Comparison of ENCODE assay signal across 1 cellular context in the genomic region with DNA sequence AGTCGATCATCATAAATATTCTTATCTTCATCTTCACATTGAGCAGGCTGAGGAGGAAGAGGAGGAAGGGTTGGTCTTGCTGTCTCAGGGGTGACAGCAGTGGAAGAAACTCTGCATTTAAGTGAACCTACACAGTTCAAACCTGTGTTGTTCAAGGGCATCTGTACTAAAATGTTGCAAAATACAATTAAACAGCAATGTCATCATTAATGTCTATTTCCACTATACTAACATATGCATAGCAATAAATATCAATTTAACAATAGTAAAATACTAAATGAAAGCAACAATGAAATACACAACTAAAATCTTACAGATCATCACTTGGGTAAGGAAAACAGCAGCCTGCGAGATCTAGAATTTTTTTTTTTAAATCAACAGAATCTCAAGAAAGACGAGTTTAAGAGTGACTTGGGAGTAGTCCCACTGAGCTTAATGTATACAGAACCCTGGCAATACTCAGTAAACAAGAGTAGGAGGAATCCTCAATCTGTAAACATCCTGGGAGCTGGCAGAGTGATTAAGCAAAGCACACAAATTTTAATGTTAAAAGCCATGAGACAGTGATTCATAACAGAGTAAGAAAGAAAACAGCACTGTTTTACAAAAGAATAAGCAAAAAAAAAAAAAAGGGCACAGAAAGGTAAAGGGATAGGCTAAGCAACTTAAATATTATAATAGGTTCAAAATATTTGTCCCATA.
TF ChIP-seq lines count a peak whose summit lies in the region.

No MANE protein-coding gene starts in this region.

TF ChIP-seq in WTC11, 78 proteins besides CTCF, POLR2A, EP300 and RAD21 (continued from another document):
- TF ChIP-seq, protein P1, sequence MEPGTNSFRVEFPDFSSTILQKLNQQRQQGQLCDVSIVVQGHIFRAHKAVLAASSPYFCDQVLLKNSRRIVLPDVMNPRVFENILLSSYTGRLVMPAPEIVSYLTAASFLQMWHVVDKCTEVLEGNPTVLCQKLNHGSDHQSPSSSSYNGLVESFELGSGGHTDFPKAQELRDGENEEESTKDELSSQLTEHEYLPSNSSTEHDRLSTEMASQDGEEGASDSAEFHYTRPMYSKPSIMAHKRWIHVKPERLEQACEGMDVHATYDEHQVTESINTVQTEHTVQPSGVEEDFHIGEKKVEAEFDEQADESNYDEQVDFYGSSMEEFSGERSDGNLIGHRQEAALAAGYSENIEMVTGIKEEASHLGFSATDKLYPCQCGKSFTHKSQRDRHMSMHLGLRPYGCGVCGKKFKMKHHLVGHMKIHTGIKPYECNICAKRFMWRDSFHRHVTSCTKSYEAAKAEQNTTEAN (CRISPR knock-in tag; IDR thresholded peaks at IDR 0.05): no peak
- TF ChIP-seq ZBTB21 (CRISPR knock-in tag; IDR thresholded peaks at IDR 0.05; ENCODE audit: borderline replicate concordance) (no peak), GTF2I (CRISPR knock-in tag; conservative IDR thresholded peaks at IDR 0.05) (no peak), PRRX2 (CRISPR knock-in tag; IDR thresholded peaks at IDR 0.05) (no peak), ZNF121 (CRISPR knock-in tag; IDR thresholded peaks at IDR 0.05) (no peak), ETV6 (CRISPR knock-in tag; IDR thresholded peaks at IDR 0.05) (no peak), JAZF1 (CRISPR knock-in tag; IDR thresholded peaks at IDR 0.05) (no peak)
- TF ChIP-seq, protein P2, sequence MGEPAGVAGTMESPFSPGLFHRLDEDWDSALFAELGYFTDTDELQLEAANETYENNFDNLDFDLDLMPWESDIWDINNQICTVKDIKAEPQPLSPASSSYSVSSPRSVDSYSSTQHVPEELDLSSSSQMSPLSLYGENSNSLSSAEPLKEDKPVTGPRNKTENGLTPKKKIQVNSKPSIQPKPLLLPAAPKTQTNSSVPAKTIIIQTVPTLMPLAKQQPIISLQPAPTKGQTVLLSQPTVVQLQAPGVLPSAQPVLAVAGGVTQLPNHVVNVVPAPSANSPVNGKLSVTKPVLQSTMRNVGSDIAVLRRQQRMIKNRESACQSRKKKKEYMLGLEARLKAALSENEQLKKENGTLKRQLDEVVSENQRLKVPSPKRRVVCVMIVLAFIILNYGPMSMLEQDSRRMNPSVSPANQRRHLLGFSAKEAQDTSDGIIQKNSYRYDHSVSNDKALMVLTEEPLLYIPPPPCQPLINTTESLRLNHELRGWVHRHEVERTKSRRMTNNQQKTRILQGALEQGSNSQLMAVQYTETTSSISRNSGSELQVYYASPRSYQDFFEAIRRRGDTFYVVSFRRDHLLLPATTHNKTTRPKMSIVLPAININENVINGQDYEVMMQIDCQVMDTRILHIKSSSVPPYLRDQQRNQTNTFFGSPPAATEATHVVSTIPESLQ (CRISPR knock-in tag; IDR thresholded peaks at IDR 0.05): no peak
- TF ChIP-seq, protein P3, sequence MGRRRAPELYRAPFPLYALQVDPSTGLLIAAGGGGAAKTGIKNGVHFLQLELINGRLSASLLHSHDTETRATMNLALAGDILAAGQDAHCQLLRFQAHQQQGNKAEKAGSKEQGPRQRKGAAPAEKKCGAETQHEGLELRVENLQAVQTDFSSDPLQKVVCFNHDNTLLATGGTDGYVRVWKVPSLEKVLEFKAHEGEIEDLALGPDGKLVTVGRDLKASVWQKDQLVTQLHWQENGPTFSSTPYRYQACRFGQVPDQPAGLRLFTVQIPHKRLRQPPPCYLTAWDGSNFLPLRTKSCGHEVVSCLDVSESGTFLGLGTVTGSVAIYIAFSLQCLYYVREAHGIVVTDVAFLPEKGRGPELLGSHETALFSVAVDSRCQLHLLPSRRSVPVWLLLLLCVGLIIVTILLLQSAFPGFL (CRISPR knock-in tag; IDR thresholded peaks at IDR 0.05; ENCODE audit: borderline replicate concordance): no peak
